In the genomic region with DNA sequence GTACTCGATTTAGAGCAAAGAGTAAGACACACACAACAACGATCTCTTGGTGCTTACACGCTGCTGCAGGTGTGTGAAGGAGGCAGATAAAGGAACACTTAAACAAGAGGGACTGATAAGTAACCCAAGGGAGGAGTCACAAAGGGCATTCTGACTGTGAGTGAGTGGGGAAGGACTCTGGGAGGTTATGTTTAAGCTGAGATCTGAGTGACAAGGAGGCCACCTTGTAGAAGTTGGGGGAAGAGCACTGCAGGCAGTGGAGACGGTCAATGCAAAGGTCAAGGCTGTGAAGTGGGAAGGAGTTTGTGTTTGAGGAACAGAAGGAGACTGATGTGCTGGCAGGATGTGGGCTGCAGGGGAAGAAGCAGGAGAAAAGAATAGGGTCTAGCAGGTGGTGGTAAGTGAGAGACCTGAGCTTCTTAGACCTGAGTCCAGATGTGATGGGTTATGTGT, we compare ENCODE assay signal across 12 cellular contexts.
DNase-seq lines count a peak whose midpoint lies in the region; ATAC-seq, FAIRE-seq and TF ChIP-seq lines count a peak whose summit lies in the region.
"Had no signal": no experiment of that assay in that cellular context is flagged by ENCODE, and none has a peak within 500 bp of the region (broad histone marks: within the 10 kb centered on the region; RNA-seq: fewer than 3 reads in every experiment).

No MANE protein-coding gene starts in this region.

- 78% methylated on average over 4 of the region's 4 CpGs for WGBS in A549 (ENCODE audit: missing lambda C conversion rate)
- WGBS in psoas muscle, 3 donors: 88 to 90% (median 89%) methylated on average over 4 of the region's 4 CpGs

- no peak overlapping the region for H3K4me3 Mint-ChIP-seq in CD4-positive, alpha-beta T cell

- no peaks in the 10 kb centered on the region for H3K27me3 Mint-ChIP-seq in CD4-positive, alpha-beta T cell

- TF ChIP-seq CTCF in A549 (IDR thresholded peaks at IDR 0.05): no peak
- peak; percentile 11 for TF ChIP-seq CTCF in DND-41 (IDR thresholded peaks at IDR 0.05; ENCODE audit: borderline replicate concordance, extremely low read depth, low read length, poor library complexity, severe bottlenecking)
- no peak for TF ChIP-seq CTCF in colonic mucosa (IDR thresholded peaks at IDR 0.05)
- no peak for TF ChIP-seq CTCF in psoas muscle (IDR thresholded peaks at IDR 0.05)
- TF ChIP-seq CTCF in CD4-positive, alpha-beta T cell (IDR thresholded peaks at IDR 0.05): no peak

- H3K4me1 ChIP-seq in A549: peaks cover 97% of the 10 kb centered on the region
- peaks cover 12% of the 10 kb centered on the region for H3K4me1 ChIP-seq in DND-41 (ENCODE audit: insufficient read depth, low read length)
- peaks cover 21% of the 10 kb centered on the region for H3K4me1 ChIP-seq in colonic mucosa
- H3K4me1 ChIP-seq in psoas muscle: peaks cover 44% of the 10 kb centered on the region

- H3K4me2 ChIP-seq in A549 (peak overlapping the region; percentile 42; the same call in 2 of the 3 replicates), DND-41 (ENCODE audit: insufficient read depth, low read length) (no peak overlapping the region)

- H3K27me3 ChIP-seq in DND-41 (ENCODE audit: insufficient read depth, low read length, poor library complexity) (no peaks in the 10 kb centered on the region), colonic mucosa (no peaks in the 10 kb centered on the region), psoas muscle (ENCODE audit: insufficient read depth in 3 of 3, low read length in 2 of 3) (no peaks in the 10 kb centered on the region)
- no peaks in the 10 kb centered on the region for H3K27me3 ChIP-seq in CD4-positive, alpha-beta T cell (ENCODE audit: control insufficient read depth, insufficient read depth, low read length)

- FAIRE-seq in A549 (lab: Jason Lieb, UNC): no peak
- FAIRE-seq: H54 had no signal

- no peak for DNase-seq in A549 (ENCODE audit: low read depth in 1 of 2, low spot score in 1 of 2)
- peak; percentile 48 for DNase-seq in DND-41
- no peak for DNase-seq in colonic mucosa
- DNase-seq in psoas muscle: no peak
- no peak for DNase-seq in CD4-positive, alpha-beta T cell
- no peak for DNase-seq in hippocampal formation (lab: John Stamatoyannopoulos, UW)
- DNase-seq in AG20443 (ENCODE audit: low spot score): no peak
- DNase-seq: activated CD4-positive, alpha-beta T cell treated with anti-CD3 and anti-CD28 coated beads, Interleukin-2, amount 50 U/mL, for 4 hours; amygdala had no signal

- H3K9ac ChIP-seq in DND-41 (ENCODE audit: low read depth, low read length) (no peak overlapping the region), colonic mucosa (ENCODE audit: low read depth in 2 of 2, low read length in 2 of 2) (peak overlapping the region in 1 of 2 donors; percentile 35)

- POLR2A ChIA-PET in A549 (lab: Yijun Ruan, JAX): no interaction called here
- POLR2A ChIA-PET in CD4-positive, alpha-beta T cell (lab: Charles Lee): no interaction called here

- no peak overlapping the region for H3K27ac Mint-ChIP-seq in CD4-positive, alpha-beta T cell

- no peak overlapping the region for H3K4me3 ChIP-seq in A549
- H3K4me3 ChIP-seq in DND-41 (ENCODE audit: low read depth in 1 of 2, low read length in 2 of 2): no peak overlapping the region
- no peak overlapping the region for H3K4me3 ChIP-seq in colonic mucosa
- H3K4me3 ChIP-seq in psoas muscle: no peak overlapping the region

- H3K27ac ChIP-seq in A549 (peak overlapping the region; percentile 45 to 72; a peak in 5 of 6 replicates), DND-41 (ENCODE audit: low read length) (peak overlapping the region; percentile 48), colonic mucosa (peak overlapping the region; percentile 52), psoas muscle (peak overlapping the region; percentile 36)
- H3K27ac ChIP-seq in CD4-positive, alpha-beta T cell (ENCODE audit: low read depth, low read length): no peak overlapping the region
- H3K27ac ChIP-seq: C4-2B had no signal

- no peaks in the 10 kb centered on the region for H3K9me3 Mint-ChIP-seq in CD4-positive, alpha-beta T cell

- H3K36me3 ChIP-seq in DND-41 (ENCODE audit: insufficient read depth, low read length) (0 out of 2 replicates have a peak, but pooled peaks cover 4% of the 10 kb centered on the region), colonic mucosa (no peaks in the 10 kb centered on the region), psoas muscle (ENCODE audit: insufficient read depth in 1 of 2, low read depth in 1 of 2) (peaks cover 0 to 2% of the 10 kb centered on the region in 2 donors)

- CTCF ChIA-PET in A549 (lab: Yijun Ruan, JAX): interaction anchor here (1.1 to 1.6 kb wide), 2 partner anchors 13 to 476 kb away, joined by 3 to 4 read pairs; no protein-coding TSS in a partner anchor
- CTCF ChIA-PET in CD4-positive, alpha-beta T cell (lab: Charles Lee): no interaction called here

- H2AFZ ChIP-seq in DND-41 (ENCODE audit: low read depth, low read length): no peak overlapping the region

- intact Hi-C loops in colonic mucosa (cut with DNase I): no loop called here
- intact Hi-C loops in psoas muscle (cut with DNase I): no loop called here
- intact Hi-C loops in CD4-positive, alpha-beta T cell (cut with DNase I, micrococcal nuclease): no loop called here

- TF ChIP-seq EP300 in A549 (IDR thresholded peaks at IDR 0.05): no peak

- H3K4me1 Mint-ChIP-seq in CD4-positive, alpha-beta T cell (ENCODE audit: low read depth): peaks cover 45% of the 10 kb centered on the region

- no peak for TF ChIP-seq RAD21 in A549 (conservative IDR thresholded peaks at IDR 0.05 in 1 of 2, IDR thresholded peaks at IDR 0.05 in 1 of 2)

- peaks cover 4% of the 10 kb centered on the region; the same call in 1 of the 2 replicates for H4K20me1 ChIP-seq in DND-41 (ENCODE audit: insufficient read depth, low read length)

- peaks cover 30% of the 10 kb centered on the region for H3K79me2 ChIP-seq in DND-41 (ENCODE audit: insufficient read depth, low read length)

- H3K36me3 Mint-ChIP-seq in CD4-positive, alpha-beta T cell (ENCODE audit: low read depth): peaks cover 10% of the 10 kb centered on the region

- ATAC-seq in A549: no peak
- peak; percentile 81 for ATAC-seq in DND-41 (ENCODE audit: insufficient read depth, low read depth)
- ATAC-seq in psoas muscle: no peak
- no peak for ATAC-seq in HG03571 (IDR thresholded peaks at IDR 0.05; ENCODE audit: unreplicated experiment)
- ATAC-seq in CD4-positive, alpha-beta T cell (ENCODE audit: poor library complexity): no peak

- TF ChIP-seq POLR2A in A549 (IDR thresholded peaks at IDR 0.05; ENCODE audit: low read length): no peak

- H3K9me3 ChIP-seq in A549 (no peaks in the 10 kb centered on the region), DND-41 (ENCODE audit: insufficient read depth, low read length, severe bottlenecking) (no peaks in the 10 kb centered on the region), colonic mucosa (no peaks in the 10 kb centered on the region), psoas muscle (no peaks in the 10 kb centered on the region)
- no peaks in the 10 kb centered on the region for H3K9me3 ChIP-seq in CD4-positive, alpha-beta T cell (ENCODE audit: control insufficient read depth, low read length)

TF ChIP-seq in A549, 52 proteins besides CTCF, POLR2A, EP300 and RAD21:
- TF ChIP-seq, protein P1, sequence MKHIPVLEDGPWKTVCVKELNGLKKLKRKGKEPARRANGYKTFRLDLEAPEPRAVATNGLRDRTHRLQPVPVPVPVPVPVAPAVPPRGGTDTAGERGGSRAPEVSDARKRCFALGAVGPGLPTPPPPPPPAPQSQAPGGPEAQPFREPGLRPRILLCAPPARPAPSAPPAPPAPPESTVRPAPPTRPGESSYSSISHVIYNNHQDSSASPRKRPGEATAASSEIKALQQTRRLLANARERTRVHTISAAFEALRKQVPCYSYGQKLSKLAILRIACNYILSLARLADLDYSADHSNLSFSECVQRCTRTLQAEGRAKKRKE (CRISPR knock-in tag; IDR thresholded peaks at IDR 0.05; ENCODE audit: low read depth): no peak
- TF ChIP-seq TFCP2L1 (CRISPR knock-in tag; IDR thresholded peaks at IDR 0.05) (no peak), HOXB5 (CRISPR knock-in tag; IDR thresholded peaks at IDR 0.05) (no peak), ZSCAN20 (CRISPR knock-in tag; IDR thresholded peaks at IDR 0.05) (no peak), HOXB13 (CRISPR knock-in tag; IDR thresholded peaks at IDR 0.05; ENCODE audit: low read depth) (no peak), MYC (IDR thresholded peaks at IDR 0.05; ENCODE audit: borderline replicate concordance, low read length) (no peak), ZC3H11A (IDR thresholded peaks at IDR 0.05) (no peak), SREBF2 (IDR thresholded peaks at IDR 0.05) (no peak), JUNB (IDR thresholded peaks at IDR 0.05) (no peak), CBX2 (IDR thresholded peaks at IDR 0.05; ENCODE audit: borderline replicate concordance, low read depth) (no peak), SMC3 (IDR thresholded peaks at IDR 0.05) (no peak)
- TF ChIP-seq, protein P2, sequence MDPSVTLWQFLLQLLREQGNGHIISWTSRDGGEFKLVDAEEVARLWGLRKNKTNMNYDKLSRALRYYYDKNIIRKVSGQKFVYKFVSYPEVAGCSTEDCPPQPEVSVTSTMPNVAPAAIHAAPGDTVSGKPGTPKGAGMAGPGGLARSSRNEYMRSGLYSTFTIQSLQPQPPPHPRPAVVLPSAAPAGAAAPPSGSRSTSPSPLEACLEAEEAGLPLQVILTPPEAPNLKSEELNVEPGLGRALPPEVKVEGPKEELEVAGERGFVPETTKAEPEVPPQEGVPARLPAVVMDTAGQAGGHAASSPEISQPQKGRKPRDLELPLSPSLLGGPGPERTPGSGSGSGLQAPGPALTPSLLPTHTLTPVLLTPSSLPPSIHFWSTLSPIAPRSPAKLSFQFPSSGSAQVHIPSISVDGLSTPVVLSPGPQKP (IDR thresholded peaks at IDR 0.05; ENCODE audit: low read depth, low read length): no peak
- TF ChIP-seq, protein P3, sequence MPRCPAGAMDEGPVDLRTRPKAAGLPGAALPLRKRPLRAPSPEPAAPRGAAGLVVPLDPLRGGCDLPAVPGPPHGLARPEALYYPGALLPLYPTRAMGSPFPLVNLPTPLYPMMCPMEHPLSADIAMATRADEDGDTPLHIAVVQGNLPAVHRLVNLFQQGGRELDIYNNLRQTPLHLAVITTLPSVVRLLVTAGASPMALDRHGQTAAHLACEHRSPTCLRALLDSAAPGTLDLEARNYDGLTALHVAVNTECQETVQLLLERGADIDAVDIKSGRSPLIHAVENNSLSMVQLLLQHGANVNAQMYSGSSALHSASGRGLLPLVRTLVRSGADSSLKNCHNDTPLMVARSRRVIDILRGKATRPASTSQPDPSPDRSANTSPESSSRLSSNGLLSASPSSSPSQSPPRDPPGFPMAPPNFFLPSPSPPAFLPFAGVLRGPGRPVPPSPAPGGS (IDR thresholded peaks at IDR 0.05): no peak
- TF ChIP-seq, protein P4, sequence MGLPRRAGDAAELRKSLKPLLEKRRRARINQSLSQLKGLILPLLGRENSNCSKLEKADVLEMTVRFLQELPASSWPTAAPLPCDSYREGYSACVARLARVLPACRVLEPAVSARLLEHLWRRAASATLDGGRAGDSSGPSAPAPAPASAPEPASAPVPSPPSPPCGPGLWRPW (IDR thresholded peaks at IDR 0.05): no peak
